Comparison of ENCODE assay signal across 9 cellular contexts in the genomic region with DNA sequence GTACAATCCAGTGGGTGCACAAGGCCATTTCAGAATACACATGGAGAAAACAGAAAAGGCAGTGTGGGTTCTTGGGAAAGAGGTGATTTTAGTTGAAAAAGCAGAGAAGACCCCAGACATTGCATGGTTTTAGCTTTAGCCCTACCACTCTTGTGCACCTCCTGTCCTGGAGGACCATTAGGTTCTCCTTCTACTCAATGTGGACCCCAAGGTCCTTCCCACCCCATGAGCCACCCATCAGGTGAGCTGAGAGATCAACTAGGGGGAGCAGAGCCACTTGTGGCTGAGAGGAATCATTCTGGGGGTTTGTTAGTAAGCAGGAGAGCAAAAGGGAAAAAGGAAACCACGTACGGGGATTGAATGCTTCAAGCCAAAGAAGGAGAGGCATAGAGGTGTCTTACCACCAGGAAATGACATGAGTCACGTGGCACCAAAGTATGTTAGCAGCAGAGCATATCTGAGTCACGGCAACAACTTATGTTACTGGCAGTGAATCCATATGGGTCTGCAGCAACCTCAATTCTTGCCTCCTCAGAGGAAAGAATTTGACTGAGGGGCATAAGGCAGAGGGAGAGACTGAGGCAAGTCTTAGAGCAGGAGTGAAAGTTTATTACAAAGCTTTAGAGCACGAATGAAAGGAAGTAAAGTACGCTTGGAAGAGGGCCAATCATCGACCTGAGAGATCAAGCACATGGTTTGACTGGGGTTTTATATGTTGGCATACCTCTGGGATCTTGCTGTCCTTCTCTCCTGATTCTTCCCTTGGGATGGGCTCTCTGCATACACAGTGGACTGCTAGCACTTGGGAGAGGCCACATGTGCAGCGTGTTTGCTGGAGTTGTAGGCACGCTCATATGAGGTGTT.
DNase-seq lines count a peak whose midpoint lies in the region; ATAC-seq, FAIRE-seq and TF ChIP-seq lines count a peak whose summit lies in the region.
"Had no signal": no experiment of that assay in that cellular context is flagged by ENCODE, and none has a peak within 500 bp of the region (broad histone marks: within the 10 kb centered on the region; RNA-seq: fewer than 3 reads in every experiment).

No MANE protein-coding gene starts in this region.

- H3K27me3 ChIP-seq in K562 (ENCODE audit: control insufficient read depth in 2 of 2, insufficient read depth in 2 of 2, low read length in 2 of 2) (no peaks in the 10 kb centered on the region), Caco-2 (replicated peaks; ENCODE audit: control insufficient read depth, insufficient read depth, low read length) (no peaks in the 10 kb centered on the region)

- in situ Hi-C loops in K562 (cut with MboI), result loop anchor here (5.0 kb wide), 2 partner anchors 165 to 345 kb away; no protein-coding TSS in a partner anchor

- ATAC-seq in K562 (peak; percentile 63), HG03095 (IDR thresholded peaks at IDR 0.05; ENCODE audit: unreplicated experiment) (no peak)

- POLR2A ChIA-PET in K562 (lab: Yijun Ruan, JAX), result no interaction called here
- POLR2A ChIA-PET in Caco-2 (lab: Charles Lee), result no interaction called here

- no peak for TF ChIP-seq POLR2A in K562 (conservative IDR thresholded peaks at IDR 0.05)

- no peaks in the 10 kb centered on the region for H3K36me3 Mint-ChIP-seq in Caco-2 (ENCODE audit: insufficient read depth, unreplicated experiment)

- CTCF ChIA-PET in K562 (lab: Yijun Ruan, JAX; ENCODE audit: low intra/inter-chr PET ratio), result interaction anchor here (2.3 kb wide), 1 partner anchor 164 kb away, joined by 8 read pairs; no protein-coding TSS in a partner anchor
- CTCF ChIA-PET in Caco-2 (lab: Charles Lee), result no interaction called here

- H3K4me1 ChIP-seq in K562 (replicated peaks in 1 of 2; ENCODE audit: control insufficient read depth in 2 of 2, insufficient read depth in 2 of 2, low read length in 2 of 2) (peaks cover 3 to 7% of the 10 kb centered on the region in 2 experiments; a peak in 4 of 5 replicates), Caco-2 (no peaks in the 10 kb centered on the region)
- H3K4me1 ChIP-seq: parathyroid adenoma had no signal

- H3K27me3 Mint-ChIP-seq in Caco-2 (ENCODE audit: insufficient read depth, unreplicated experiment), result no peaks in the 10 kb centered on the region

- DNase-seq in GM18507 (ENCODE audit: extremely low spot score, insufficient read length, low read depth) (no peak), RKO (ENCODE audit: low spot score) (peak; percentile 78), K562 (ENCODE audit: extremely low read depth in 1 of 4, low spot score in 3 of 4) (peak in 1 of 4 experiments; percentile 41), posterior vena cava (ENCODE audit: low spot score) (no peak), Caco-2 (no peak), NCI-H82 (lab: John Stamatoyannopoulos, UW) (no peak)
- DNase-seq in stimulated activated CD4-positive, alpha-beta T cell treated with anti-CD3 and anti-CD28 coated beads, Interleukin-1b, Interleukin-23, amount 100 ng/mL, for 48 hours, result peak; percentile 62

- H3K79me2 ChIP-seq in K562 (ENCODE audit: control insufficient read depth, insufficient read depth, low read length), result no peaks in the 10 kb centered on the region
- H3K79me2 ChIP-seq: parathyroid adenoma had no signal

- H4K20me1 ChIP-seq in K562 (replicated peaks; ENCODE audit: control insufficient read depth, insufficient read depth, low read length), result no peaks in the 10 kb centered on the region

- 0 out of 2 replicates have a peak overlapping the region, but pooled peaks have one; percentile 5 for H3K4me2 ChIP-seq in K562 (ENCODE audit: insufficient read depth, low read length)

- 49% methylated on average over 9 of the region's 9 CpGs for WGBS in K562 (ENCODE audit: insufficient coverage, low coverage, missing lambda C conversion rate)

- no peak overlapping the region for H3K4me3 Mint-ChIP-seq in Caco-2 (ENCODE audit: unreplicated experiment)

- H3K9me3 ChIP-seq in K562 (replicated peaks; ENCODE audit: control insufficient read depth, insufficient read depth, low read depth, low read length) (no peaks in the 10 kb centered on the region), Caco-2 (no peaks in the 10 kb centered on the region)

- BruUV-seq in K562 (replicated peaks; lab: Mats Ljungman, UMichigan) (no TSS peak), Caco-2 (replicated peaks; lab: Mats Ljungman, UMichigan) (no TSS peak)

- TF ChIP-seq EP300 in K562 (IDR thresholded peaks at IDR 0.05; ENCODE audit: low read length), result no peak

- H3K4me1 Mint-ChIP-seq in Caco-2 (ENCODE audit: low read depth, unreplicated experiment), result no peaks in the 10 kb centered on the region

- H2AFZ ChIP-seq in K562 (ENCODE audit: low read depth, low read length), result peak overlapping the region; percentile 75
- H2AFZ ChIP-seq: parathyroid adenoma had no signal

- H3K9me3 Mint-ChIP-seq in Caco-2 (ENCODE audit: unreplicated experiment), result no peaks in the 10 kb centered on the region

- H3K9me1 ChIP-seq in K562 (ENCODE audit: control insufficient read depth, insufficient read depth, low read length), result no peaks in the 10 kb centered on the region

- H3K36me3 ChIP-seq in K562 (ENCODE audit: control insufficient read depth, insufficient read depth, low read length), result no peaks in the 10 kb centered on the region
- no peaks in the 10 kb centered on the region for H3K36me3 ChIP-seq in Caco-2 (ENCODE audit: control insufficient read depth, insufficient read depth, low read length)

- H3K27ac Mint-ChIP-seq in Caco-2 (ENCODE audit: unreplicated experiment), result no peak overlapping the region

- no peak overlapping the region; the same call in 2 of the 3 replicates for H3K27ac ChIP-seq in K562 (ENCODE audit: extremely low read depth, low read depth, low read length)
- H3K27ac ChIP-seq: parathyroid adenoma had no signal

- intact Hi-C loops in K562 (cut with micrococcal nuclease), result loop anchor here (5.0 kb wide), 1 partner anchor 80 kb away; no protein-coding TSS in a partner anchor
- intact Hi-C loops in posterior vena cava (cut with DNase I), result no loop called here
- intact Hi-C loops in Caco-2 (cut with micrococcal nuclease; ENCODE audit: unreplicated experiment), result no loop called here

- H3K4me3 ChIP-seq in K562, result no peak overlapping the region
- no peak overlapping the region for H3K4me3 ChIP-seq in Caco-2 (ENCODE audit: low read depth, low read length)

- FAIRE-seq in GM18507 (lab: Jason Lieb, UNC) (peak; percentile 56), K562 (lab: Jason Lieb, UNC) (peak; percentile 37)

- no peak for TF ChIP-seq CTCF in K562 (IDR thresholded peaks at IDR 0.05 in 2 of 3, conservative IDR thresholded peaks at IDR 0.05 in 1 of 3; ENCODE audit: insufficient read depth in 2 of 3, low read depth in 1 of 3, low read length in 3 of 3)
- no peak for TF ChIP-seq CTCF in Caco-2 (IDR thresholded peaks at IDR 0.05; ENCODE audit: insufficient read depth in 1 of 2, low read depth in 1 of 2, low read length in 1 of 2, severe bottlenecking in 1 of 2, unreplicated experiment in 1 of 2)

- no peak for TF ChIP-seq RAD21 in K562 (CRISPR knock-in tag; conservative IDR thresholded peaks at IDR 0.05 in 1 of 2, IDR thresholded peaks at IDR 0.05 in 1 of 2)

- H3K9ac ChIP-seq in K562 (ENCODE audit: insufficient read depth in 1 of 2, low read depth in 2 of 2, low read length in 2 of 2), result 0 out of 4 replicates have a peak overlapping the region, but pooled peaks of 1 of the 2 experiments have one; percentile 7
- H3K9ac ChIP-seq: parathyroid adenoma had no signal

TF ChIP-seq in K562, 482 proteins besides CTCF, POLR2A, EP300 and RAD21 (continues in another document):
- TF ChIP-seq SETDB1 (IDR thresholded peaks at IDR 0.05; ENCODE audit: low read length) (no peak), STAT5B (CRISPR knock-in tag; IDR thresholded peaks at IDR 0.05) (no peak), CBFA2T2 (conservative IDR thresholded peaks at IDR 0.05) (peak; percentile 35), NEUROD1 (IDR thresholded peaks at IDR 0.05; ENCODE audit: borderline replicate concordance, low read depth, low read length, partially characterized antibody) (no peak), ZNF175 (CRISPR knock-in tag; IDR thresholded peaks at IDR 0.05; ENCODE audit: low read depth) (peak; percentile 53; the same call in 1 of the 2 replicates), TEAD1 (CRISPR knock-in tag; IDR thresholded peaks at IDR 0.05) (no peak), TOE1 (IDR thresholded peaks at IDR 0.05; ENCODE audit: borderline replicate concordance) (0 out of 2 replicates have a peak, but pooled peaks have one; percentile 43), TOE1 (CRISPR knock-in tag; IDR thresholded peaks at IDR 0.05; ENCODE audit: borderline replicate concordance, low read depth) (no peak)

Comparison
In these comparisons a context has a peak if more than half of its experiments do, and no peak if none do; other contexts are left out.
1. DNase-seq: peak in RKO (single experiment) and stimulated activated CD4-positive, alpha-beta T cell treated with anti-CD3 and anti-CD28 coated beads, Interleukin-1b, Interleukin-23, amount 100 ng/mL, for 48 hours (single experiment); none in GM18507 (single experiment), posterior vena cava (single experiment), Caco-2 (0 of 2) and NCI-H82 (single experiment).